Comparison of ENCODE assay signal across 1 cellular context in the genomic region with DNA sequence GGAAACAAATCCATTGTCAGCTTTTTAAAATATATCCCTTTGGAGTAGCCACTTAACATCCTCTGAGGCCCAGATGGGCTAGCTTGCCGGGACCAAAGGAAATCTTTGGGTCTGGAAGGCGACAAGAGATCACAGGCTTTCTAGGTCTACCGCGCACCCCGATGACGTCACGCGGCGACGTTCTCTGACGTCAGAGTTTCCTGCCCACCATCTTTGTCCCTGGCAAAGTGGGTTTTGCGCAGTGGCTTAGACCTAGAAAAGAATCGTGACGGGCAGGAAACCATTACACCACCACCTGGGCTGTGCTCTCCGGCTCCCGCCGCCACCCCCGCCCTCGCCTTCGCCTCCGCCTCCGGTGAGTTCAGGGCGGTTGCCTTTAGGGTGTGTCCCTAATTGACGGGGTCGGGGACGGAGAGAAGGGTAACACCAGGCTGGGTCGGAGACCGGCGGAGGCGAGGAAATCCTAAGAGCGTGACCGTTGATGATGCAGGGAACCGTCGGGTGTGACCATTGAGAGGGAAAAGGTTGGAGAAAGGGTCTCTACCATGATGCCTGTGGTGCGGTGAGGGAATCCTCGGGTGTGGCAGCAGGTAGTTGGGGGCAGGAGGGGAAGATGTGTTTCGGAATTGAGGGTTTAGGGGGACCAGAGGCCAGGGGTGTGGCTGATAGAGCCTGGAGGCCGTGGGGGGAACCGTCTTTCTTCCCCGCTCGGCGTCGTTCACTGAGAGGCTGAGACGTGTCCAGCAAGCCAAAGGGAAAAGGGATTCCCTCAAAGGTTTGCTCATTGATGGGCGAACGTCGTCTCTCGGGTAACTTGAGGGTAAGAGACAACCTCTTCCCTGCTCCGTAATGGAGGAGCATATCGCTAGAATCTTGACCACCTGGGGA.
TF ChIP-seq lines count a peak whose summit lies in the region.

A gene (plus strand): TSS at position 249 of the 888 bp plus-strand sequence. CDS start 6,709 bp downstream, outside the sequence.

TF ChIP-seq in GM12878, 131 proteins besides CTCF, POLR2A, EP300 and RAD21 (continued from another document and continues in another):
- TF ChIP-seq, protein P1, sequence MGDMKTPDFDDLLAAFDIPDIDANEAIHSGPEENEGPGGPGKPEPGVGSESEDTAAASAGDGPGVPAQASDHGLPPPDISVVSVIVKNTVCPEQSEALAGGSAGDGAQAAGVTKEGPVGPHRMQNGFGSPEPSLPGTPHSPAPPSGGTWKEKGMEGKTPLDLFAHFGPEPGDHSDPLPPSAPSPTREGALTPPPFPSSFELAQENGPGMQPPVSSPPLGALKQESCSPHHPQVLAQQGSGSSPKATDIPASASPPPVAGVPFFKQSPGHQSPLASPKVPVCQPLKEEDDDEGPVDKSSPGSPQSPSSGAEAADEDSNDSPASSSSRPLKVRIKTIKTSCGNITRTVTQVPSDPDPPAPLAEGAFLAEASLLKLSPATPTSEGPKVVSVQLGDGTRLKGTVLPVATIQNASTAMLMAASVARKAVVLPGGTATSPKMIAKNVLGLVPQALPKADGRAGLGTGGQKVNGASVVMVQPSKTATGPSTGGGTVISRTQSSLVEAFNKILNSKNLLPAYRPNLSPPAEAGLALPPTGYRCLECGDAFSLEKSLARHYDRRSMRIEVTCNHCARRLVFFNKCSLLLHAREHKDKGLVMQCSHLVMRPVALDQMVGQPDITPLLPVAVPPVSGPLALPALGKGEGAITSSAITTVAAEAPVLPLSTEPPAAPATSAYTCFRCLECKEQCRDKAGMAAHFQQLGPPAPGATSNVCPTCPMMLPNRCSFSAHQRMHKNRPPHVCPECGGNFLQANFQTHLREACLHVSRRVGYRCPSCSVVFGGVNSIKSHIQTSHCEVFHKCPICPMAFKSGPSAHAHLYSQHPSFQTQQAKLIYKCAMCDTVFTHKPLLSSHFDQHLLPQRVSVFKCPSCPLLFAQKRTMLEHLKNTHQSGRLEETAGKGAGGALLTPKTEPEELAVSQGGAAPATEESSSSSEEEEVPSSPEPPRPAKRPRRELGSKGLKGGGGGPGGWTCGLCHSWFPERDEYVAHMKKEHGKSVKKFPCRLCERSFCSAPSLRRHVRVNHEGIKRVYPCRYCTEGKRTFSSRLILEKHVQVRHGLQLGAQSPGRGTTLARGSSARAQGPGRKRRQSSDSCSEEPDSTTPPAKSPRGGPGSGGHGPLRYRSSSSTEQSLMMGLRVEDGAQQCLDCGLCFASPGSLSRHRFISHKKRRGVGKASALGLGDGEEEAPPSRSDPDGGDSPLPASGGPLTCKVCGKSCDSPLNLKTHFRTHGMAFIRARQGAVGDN (IDR thresholded peaks at IDR 0.05), result peak; percentile 76
- TF ChIP-seq RUNX3 (IDR thresholded peaks at IDR 0.05; ENCODE audit: low read length) (peak; percentile 78), RELA (IDR thresholded peaks at IDR 0.05; ENCODE audit: borderline replicate concordance, partially characterized antibody) (peak; percentile 94), MYB (IDR thresholded peaks at IDR 0.05; ENCODE audit: borderline replicate concordance, low read depth, low read length) (no peak), BRCA1 (IDR thresholded peaks at IDR 0.05; ENCODE audit: low read depth, low read length) (peak; percentile 80), EED (IDR thresholded peaks at IDR 0.05; ENCODE audit: low read depth) (peak; percentile 12; the same call in 1 of the 2 replicates), STAT3 (IDR thresholded peaks at IDR 0.05; ENCODE audit: low read depth, low read length) (no peak), HCFC1 (IDR thresholded peaks at IDR 0.05; ENCODE audit: low read length) (peak; percentile 93), FOS (IDR thresholded peaks at IDR 0.05; ENCODE audit: borderline replicate concordance, extremely low read depth, insufficient read length) (no peak), BCL11A (IDR thresholded peaks at IDR 0.05; ENCODE audit: low read depth, low read length) (no peak), DPF2 (IDR thresholded peaks at IDR 0.05) (peak; percentile 53), TCF7 (IDR thresholded peaks at IDR 0.05; ENCODE audit: borderline replicate concordance) (no peak), SP1 (IDR thresholded peaks at IDR 0.05; ENCODE audit: low read depth, low read length) (peak; percentile 60), ZNF274 (IDR thresholded peaks at IDR 0.05; ENCODE audit: insufficient read depth, insufficient read length) (no peak), NBN (IDR thresholded peaks at IDR 0.05) (peak; percentile 100)
- TF ChIP-seq, protein P2, sequence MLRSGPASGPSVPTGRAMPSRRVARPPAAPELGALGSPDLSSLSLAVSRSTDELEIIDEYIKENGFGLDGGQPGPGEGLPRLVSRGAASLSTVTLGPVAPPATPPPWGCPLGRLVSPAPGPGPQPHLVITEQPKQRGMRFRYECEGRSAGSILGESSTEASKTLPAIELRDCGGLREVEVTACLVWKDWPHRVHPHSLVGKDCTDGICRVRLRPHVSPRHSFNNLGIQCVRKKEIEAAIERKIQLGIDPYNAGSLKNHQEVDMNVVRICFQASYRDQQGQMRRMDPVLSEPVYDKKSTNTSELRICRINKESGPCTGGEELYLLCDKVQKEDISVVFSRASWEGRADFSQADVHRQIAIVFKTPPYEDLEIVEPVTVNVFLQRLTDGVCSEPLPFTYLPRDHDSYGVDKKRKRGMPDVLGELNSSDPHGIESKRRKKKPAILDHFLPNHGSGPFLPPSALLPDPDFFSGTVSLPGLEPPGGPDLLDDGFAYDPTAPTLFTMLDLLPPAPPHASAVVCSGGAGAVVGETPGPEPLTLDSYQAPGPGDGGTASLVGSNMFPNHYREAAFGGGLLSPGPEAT (IDR thresholded peaks at IDR 0.05; ENCODE audit: low read depth), result peak; percentile 86
- TF ChIP-seq, protein P3, sequence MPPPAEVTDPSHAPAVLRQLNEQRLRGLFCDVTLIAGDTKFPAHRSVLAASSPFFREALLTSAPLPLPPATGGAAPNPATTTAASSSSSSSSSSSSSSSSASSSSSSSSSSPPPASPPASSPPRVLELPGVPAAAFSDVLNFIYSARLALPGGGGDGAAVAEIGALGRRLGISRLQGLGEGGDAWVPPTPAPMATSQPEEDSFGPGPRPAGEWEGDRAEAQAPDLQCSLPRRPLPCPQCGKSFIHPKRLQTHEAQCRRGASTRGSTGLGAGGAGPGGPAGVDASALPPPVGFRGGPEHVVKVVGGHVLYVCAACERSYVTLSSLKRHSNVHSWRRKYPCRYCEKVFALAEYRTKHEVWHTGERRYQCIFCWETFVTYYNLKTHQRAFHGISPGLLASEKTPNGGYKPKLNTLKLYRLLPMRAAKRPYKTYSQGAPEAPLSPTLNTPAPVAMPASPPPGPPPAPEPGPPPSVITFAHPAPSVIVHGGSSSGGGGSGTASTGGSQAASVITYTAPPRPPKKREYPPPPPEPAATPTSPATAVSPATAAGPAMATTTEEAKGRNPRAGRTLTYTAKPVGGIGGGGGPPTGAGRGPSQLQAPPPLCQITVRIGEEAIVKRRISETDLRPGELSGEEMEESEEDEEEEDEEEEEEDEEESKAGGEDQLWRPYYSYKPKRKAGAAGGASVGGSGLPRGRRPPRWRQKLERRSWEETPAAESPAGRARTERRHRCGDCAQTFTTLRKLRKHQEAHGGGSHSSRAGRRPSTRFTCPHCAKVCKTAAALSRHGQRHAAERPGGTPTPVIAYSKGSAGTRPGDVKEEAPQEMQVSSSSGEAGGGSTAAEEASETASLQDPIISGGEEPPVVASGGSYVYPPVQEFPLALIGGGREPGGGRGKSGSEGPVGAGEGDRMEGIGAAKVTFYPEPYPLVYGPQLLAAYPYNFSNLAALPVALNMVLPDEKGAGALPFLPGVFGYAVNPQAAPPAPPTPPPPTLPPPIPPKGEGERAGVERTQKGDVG (CRISPR knock-in tag; IDR thresholded peaks at IDR 0.05), result no peak
- TF ChIP-seq, protein P4, sequence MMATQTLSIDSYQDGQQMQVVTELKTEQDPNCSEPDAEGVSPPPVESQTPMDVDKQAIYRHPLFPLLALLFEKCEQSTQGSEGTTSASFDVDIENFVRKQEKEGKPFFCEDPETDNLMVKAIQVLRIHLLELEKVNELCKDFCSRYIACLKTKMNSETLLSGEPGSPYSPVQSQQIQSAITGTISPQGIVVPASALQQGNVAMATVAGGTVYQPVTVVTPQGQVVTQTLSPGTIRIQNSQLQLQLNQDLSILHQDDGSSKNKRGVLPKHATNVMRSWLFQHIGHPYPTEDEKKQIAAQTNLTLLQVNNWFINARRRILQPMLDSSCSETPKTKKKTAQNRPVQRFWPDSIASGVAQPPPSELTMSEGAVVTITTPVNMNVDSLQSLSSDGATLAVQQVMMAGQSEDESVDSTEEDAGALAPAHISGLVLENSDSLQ (IDR thresholded peaks at IDR 0.05), result peak; percentile 79
- TF ChIP-seq, protein P5, sequence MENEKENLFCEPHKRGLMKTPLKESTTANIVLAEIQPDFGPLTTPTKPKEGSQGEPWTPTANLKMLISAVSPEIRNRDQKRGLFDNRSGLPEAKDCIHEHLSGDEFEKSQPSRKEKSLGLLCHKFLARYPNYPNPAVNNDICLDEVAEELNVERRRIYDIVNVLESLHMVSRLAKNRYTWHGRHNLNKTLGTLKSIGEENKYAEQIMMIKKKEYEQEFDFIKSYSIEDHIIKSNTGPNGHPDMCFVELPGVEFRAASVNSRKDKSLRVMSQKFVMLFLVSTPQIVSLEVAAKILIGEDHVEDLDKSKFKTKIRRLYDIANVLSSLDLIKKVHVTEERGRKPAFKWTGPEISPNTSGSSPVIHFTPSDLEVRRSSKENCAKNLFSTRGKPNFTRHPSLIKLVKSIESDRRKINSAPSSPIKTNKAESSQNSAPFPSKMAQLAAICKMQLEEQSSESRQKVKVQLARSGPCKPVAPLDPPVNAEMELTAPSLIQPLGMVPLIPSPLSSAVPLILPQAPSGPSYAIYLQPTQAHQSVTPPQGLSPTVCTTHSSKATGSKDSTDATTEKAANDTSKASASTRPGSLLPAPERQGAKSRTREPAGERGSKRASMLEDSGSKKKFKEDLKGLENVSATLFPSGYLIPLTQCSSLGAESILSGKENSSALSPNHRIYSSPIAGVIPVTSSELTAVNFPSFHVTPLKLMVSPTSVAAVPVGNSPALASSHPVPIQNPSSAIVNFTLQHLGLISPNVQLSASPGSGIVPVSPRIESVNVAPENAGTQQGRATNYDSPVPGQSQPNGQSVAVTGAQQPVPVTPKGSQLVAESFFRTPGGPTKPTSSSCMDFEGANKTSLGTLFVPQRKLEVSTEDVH (IDR thresholded peaks at IDR 0.05; ENCODE audit: low read depth, partially characterized antibody), result peak; percentile 96
- TF ChIP-seq, protein P6, sequence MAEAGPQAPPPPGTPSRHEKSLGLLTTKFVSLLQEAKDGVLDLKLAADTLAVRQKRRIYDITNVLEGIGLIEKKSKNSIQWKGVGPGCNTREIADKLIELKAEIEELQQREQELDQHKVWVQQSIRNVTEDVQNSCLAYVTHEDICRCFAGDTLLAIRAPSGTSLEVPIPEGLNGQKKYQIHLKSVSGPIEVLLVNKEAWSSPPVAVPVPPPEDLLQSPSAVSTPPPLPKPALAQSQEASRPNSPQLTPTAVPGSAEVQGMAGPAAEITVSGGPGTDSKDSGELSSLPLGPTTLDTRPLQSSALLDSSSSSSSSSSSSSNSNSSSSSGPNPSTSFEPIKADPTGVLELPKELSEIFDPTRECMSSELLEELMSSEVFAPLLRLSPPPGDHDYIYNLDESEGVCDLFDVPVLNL (IDR thresholded peaks at IDR 0.05; ENCODE audit: low read depth, low read length), result no peak
- TF ChIP-seq, protein P7, sequence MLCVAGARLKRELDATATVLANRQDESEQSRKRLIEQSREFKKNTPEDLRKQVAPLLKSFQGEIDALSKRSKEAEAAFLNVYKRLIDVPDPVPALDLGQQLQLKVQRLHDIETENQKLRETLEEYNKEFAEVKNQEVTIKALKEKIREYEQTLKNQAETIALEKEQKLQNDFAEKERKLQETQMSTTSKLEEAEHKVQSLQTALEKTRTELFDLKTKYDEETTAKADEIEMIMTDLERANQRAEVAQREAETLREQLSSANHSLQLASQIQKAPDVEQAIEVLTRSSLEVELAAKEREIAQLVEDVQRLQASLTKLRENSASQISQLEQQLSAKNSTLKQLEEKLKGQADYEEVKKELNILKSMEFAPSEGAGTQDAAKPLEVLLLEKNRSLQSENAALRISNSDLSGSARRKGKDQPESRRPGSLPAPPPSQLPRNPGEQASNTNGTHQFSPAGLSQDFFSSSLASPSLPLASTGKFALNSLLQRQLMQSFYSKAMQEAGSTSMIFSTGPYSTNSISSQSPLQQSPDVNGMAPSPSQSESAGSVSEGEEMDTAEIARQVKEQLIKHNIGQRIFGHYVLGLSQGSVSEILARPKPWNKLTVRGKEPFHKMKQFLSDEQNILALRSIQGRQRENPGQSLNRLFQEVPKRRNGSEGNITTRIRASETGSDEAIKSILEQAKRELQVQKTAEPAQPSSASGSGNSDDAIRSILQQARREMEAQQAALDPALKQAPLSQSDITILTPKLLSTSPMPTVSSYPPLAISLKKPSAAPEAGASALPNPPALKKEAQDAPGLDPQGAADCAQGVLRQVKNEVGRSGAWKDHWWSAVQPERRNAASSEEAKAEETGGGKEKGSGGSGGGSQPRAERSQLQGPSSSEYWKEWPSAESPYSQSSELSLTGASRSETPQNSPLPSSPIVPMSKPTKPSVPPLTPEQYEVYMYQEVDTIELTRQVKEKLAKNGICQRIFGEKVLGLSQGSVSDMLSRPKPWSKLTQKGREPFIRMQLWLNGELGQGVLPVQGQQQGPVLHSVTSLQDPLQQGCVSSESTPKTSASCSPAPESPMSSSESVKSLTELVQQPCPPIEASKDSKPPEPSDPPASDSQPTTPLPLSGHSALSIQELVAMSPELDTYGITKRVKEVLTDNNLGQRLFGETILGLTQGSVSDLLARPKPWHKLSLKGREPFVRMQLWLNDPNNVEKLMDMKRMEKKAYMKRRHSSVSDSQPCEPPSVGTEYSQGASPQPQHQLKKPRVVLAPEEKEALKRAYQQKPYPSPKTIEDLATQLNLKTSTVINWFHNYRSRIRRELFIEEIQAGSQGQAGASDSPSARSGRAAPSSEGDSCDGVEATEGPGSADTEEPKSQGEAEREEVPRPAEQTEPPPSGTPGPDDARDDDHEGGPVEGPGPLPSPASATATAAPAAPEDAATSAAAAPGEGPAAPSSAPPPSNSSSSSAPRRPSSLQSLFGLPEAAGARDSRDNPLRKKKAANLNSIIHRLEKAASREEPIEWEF (IDR thresholded peaks at IDR 0.05; ENCODE audit: insufficient replicate concordance, low read depth, low read length), result no peak
- TF ChIP-seq, protein P8, sequence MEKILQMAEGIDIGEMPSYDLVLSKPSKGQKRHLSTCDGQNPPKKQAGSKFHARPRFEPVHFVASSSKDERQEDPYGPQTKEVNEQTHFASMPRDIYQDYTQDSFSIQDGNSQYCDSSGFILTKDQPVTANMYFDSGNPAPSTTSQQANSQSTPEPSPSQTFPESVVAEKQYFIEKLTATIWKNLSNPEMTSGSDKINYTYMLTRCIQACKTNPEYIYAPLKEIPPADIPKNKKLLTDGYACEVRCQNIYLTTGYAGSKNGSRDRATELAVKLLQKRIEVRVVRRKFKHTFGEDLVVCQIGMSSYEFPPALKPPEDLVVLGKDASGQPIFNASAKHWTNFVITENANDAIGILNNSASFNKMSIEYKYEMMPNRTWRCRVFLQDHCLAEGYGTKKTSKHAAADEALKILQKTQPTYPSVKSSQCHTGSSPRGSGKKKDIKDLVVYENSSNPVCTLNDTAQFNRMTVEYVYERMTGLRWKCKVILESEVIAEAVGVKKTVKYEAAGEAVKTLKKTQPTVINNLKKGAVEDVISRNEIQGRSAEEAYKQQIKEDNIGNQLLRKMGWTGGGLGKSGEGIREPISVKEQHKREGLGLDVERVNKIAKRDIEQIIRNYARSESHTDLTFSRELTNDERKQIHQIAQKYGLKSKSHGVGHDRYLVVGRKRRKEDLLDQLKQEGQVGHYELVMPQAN (conservative IDR thresholded peaks at IDR 0.05), result peak; percentile 79
